In genomic region chr16:31142109-31143035, GRCh38 we compare ENCODE assay signal across 1 cellular context.
TF ChIP-seq lines count a peak whose summit lies in the region.

No MANE protein-coding gene starts in this region.

TF ChIP-seq in GM23338, 12 proteins besides CTCF, POLR2A, EP300 and RAD21:
- TF ChIP-seq CREB1 (CRISPR knock-in tag; IDR thresholded peaks at IDR 0.05; ENCODE audit: low read depth) (peak; percentile 45), EZH2 (IDR thresholded peaks at IDR 0.05; ENCODE audit: low read depth, unreplicated experiment) (no peak)
